Comparison of ENCODE assay signal across 20 cellular contexts in genomic region chr11:117916956-117917355, GRCh38. TPM values are rescaled to one million over a fixed set of nuclear protein-coding genes. Genes with fewer than 3 reads are reported as not detected.
DNase-seq lines count a peak whose midpoint lies in the region; ATAC-seq and TF ChIP-seq lines count a peak whose summit lies in the region.
"Had no signal": no experiment of that assay in that cellular context is flagged by ENCODE, and none has a peak within 500 bp of the region (broad histone marks: within the 10 kb centered on the region; RNA-seq: fewer than 3 reads in every experiment).

No MANE protein-coding gene starts in this region.

- no peak overlapping the region for H3K4me3 ChIP-seq in RWPE2 (ENCODE audit: severe bottlenecking)
- H3K4me3 ChIP-seq in suprapubic skin, result no peak overlapping the region
- H3K4me3 ChIP-seq: BLaER1 treated with 17β-estradiol and CSF1 and Interleukin-3, amounts not matched to agents 10 nM and 100 nM; Peyer's patch; SJCRH30 had no signal

- TF ChIP-seq CTCF in RWPE2 (IDR thresholded peaks at IDR 0.05; ENCODE audit: poor library complexity, severe bottlenecking), result no peak
- TF ChIP-seq CTCF in suprapubic skin (IDR thresholded peaks at IDR 0.05), result no peak

- H3K4me1 ChIP-seq in RWPE2 (ENCODE audit: insufficient read depth, poor library complexity, severe bottlenecking) (no peaks in the 10 kb centered on the region), suprapubic skin (no peaks in the 10 kb centered on the region)
- H3K4me1 ChIP-seq: Peyer's patch, SJCRH30 had no signal

- DNase-seq in activated CD8-positive, alpha-beta memory T cell treated with anti-CD3 and anti-CD28 coated beads, Interleukin-2, amount 50 U/mL, for 48 hours, result peak; percentile 35
- no peak for DNase-seq in activated CD8-positive, alpha-beta memory T cell treated with anti-CD3 and anti-CD28 coated beads for 24 hours
- DNase-seq in RWPE2 (ENCODE audit: low spot score), result peak; percentile 38
- DNase-seq in mesenteric fat pad (ENCODE audit: low spot score), result peak; percentile 62
- DNase-seq in suprapubic skin (ENCODE audit: low spot score in 2 of 2), result peak; percentile 37 to 59
- DNase-seq in NCI-H748 (lab: John Stamatoyannopoulos, UW; ENCODE audit: unreplicated experiment), result no peak
- DNase-seq: 8988T, H7, Karpas-422, NCI-H1694, NCI-H2081, NCI-H2171, NCI-H345, NCI-H524, NCI-H82, SJCRH30 had no signal

- 96% methylated on average over 10 of the region's 11 CpGs for WGBS in suprapubic skin

- H3K27me3 ChIP-seq in RWPE2 (ENCODE audit: insufficient read depth, poor library complexity, severe bottlenecking), result no peaks in the 10 kb centered on the region
- peaks cover under 1% of the 10 kb centered on the region for H3K27me3 ChIP-seq in suprapubic skin
- H3K27me3 ChIP-seq: BLaER1 treated with 17β-estradiol and CSF1 and Interleukin-3, amounts not matched to agents 10 nM and 100 nM; Peyer's patch; SJCRH30 had no signal

- H3K9me3 ChIP-seq in RWPE2 (ENCODE audit: severe bottlenecking) (no peaks in the 10 kb centered on the region), suprapubic skin (no peaks in the 10 kb centered on the region)
- H3K9me3 ChIP-seq: BLaER1 treated with 17β-estradiol and CSF1 and Interleukin-3, amounts not matched to agents 10 nM and 100 nM; Peyer's patch; SJCRH30 had no signal

- TF ChIP-seq POLR2A in suprapubic skin (IDR thresholded peaks at IDR 0.05), result no peak

- ATAC-seq in RWPE2 (ENCODE audit: low read depth) (no peak), GM21619 (IDR thresholded peaks at IDR 0.05; ENCODE audit: unreplicated experiment) (no peak)

- H3K27ac ChIP-seq in RWPE2 (ENCODE audit: poor library complexity, severe bottlenecking) (no peak overlapping the region), suprapubic skin (no peak overlapping the region)
- H3K27ac ChIP-seq: BLaER1 treated with 17β-estradiol and CSF1 and Interleukin-3, amounts not matched to agents 10 nM and 100 nM; Peyer's patch; SJCRH30 had no signal

- no peaks in the 10 kb centered on the region for H3K36me3 ChIP-seq in RWPE2 (ENCODE audit: low read depth)
- no peaks in the 10 kb centered on the region for H3K36me3 ChIP-seq in suprapubic skin
- H3K36me3 ChIP-seq: BLaER1 treated with 17β-estradiol and CSF1 and Interleukin-3, amounts not matched to agents 10 nM and 100 nM; Peyer's patch; SJCRH30 had no signal

- no peak for TF ChIP-seq EP300 in suprapubic skin (IDR thresholded peaks at IDR 0.05)

RNA-seq across cellular contexts. Expression of gene TMPRSS13, which starts 12.2 kb away (rescaled TPM):
- total RNA-seq in mesenteric fat pad, result 0.39 TPM
- 10 to 100 TPM; 24.7 to 92.0 (median 73.1) TPM for total RNA-seq in suprapubic skin
- total RNA-seq: MCF 10A, Peyer's patch, SJCRH30 had no signal

RNA-seq across cellular contexts. Expression of gene FXYD6, which starts 40.5 kb away (rescaled TPM):
- total RNA-seq in mesenteric fat pad (21.5 TPM), suprapubic skin (10 to 100 TPM in 2 of 4 donors, 1 to 10 TPM in 2; 4.8 to 15.9 (median 9.5) TPM)
- total RNA-seq: MCF 10A had no signal

Comparison
In these comparisons a context has a peak if more than half of its experiments do, and no peak if none do; other contexts are left out.
1. DNase-seq: peak in activated CD8-positive, alpha-beta memory T cell treated with anti-CD3 and anti-CD28 coated beads, Interleukin-2, amount 50 U/mL, for 48 hours (single experiment), RWPE2 (single experiment), mesenteric fat pad (single experiment) and suprapubic skin (2 of 2); none in activated CD8-positive, alpha-beta memory T cell treated with anti-CD3 and anti-CD28 coated beads for 24 hours (single experiment) and NCI-H748 (single experiment).
2. RNA of gene TMPRSS13, which starts 12.2 kb away (total RNA-seq): 24.7 to 92.0 TPM in suprapubic skin; 0.39 TPM in mesenteric fat pad (single experiment); every median in the first group is over 10 times any median in the second.